In the genomic region with DNA sequence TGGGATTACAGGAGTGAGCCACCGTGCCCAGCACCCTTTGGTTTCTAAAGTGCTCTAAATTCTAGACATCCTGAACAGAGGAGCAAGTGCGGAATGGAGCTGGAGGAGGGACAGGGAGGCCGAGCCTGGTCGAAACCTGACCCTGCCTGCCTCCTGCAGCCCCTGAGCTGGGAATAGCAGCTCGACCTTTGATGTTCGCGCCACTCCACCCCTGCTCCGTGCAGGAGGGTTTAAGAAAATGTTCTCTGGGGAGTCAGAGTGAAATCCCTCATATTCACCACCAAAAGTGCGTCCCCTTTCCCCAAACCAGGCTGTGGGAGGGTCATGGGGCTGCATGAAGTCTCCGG, we compare ENCODE assay signal across 21 cellular contexts. TPM values are rescaled to one million over a fixed set of nuclear protein-coding genes. Genes with fewer than 3 reads are reported as not detected.
DNase-seq lines count a peak whose midpoint lies in the region; ATAC-seq, FAIRE-seq and TF ChIP-seq lines count a peak whose summit lies in the region.
"Had no signal": no experiment of that assay in that cellular context is flagged by ENCODE, and none has a peak within 500 bp of the region (broad histone marks: within the 10 kb centered on the region; RNA-seq: fewer than 3 reads in every experiment).

No MANE protein-coding gene starts in this region.

- no peak overlapping the region for H3K27ac Mint-ChIP-seq in neural progenitor cell
- H3K27ac Mint-ChIP-seq: activated naive CD4-positive, alpha-beta T cell treated with anti-CD3 and anti-CD28 coated beads for 36 hours had no signal

- peak overlapping the region; percentile 35 for H3K4me3 Mint-ChIP-seq in neural progenitor cell
- H3K4me3 Mint-ChIP-seq: activated naive CD4-positive, alpha-beta T cell treated with anti-CD3 and anti-CD28 coated beads for 36 hours; naive thymus-derived CD8-positive, alpha-beta T cell had no signal

- H3K4me3 ChIP-seq in HUES48 (ENCODE audit: low read depth, low read length) = peak overlapping the region; percentile 41; the same call in 1 of the 2 replicates
- no peak overlapping the region for H3K4me3 ChIP-seq in endothelial cell of umbilical vein (replicated peaks in 1 of 3; ENCODE audit: insufficient read depth in 1 of 3, low read depth in 1 of 3, low read length in 3 of 3)
- H3K4me3 ChIP-seq in neural progenitor cell = peak overlapping the region; percentile 20
- H3K4me3 ChIP-seq: HAP-1 had no signal

- peaks cover 19% of the 10 kb centered on the region for H3K4me1 Mint-ChIP-seq in neural progenitor cell

- no peak for DNase-seq in endothelial cell of umbilical vein (ENCODE audit: low read depth, low spot score)
- peak; percentile 41 for DNase-seq in neural progenitor cell (ENCODE audit: low spot score)
- no peak for DNase-seq in HCEC 1CT
- DNase-seq in GF-D8 (lab: John Stamatoyannopoulos, UW) = no peak
- DNase-seq: activated naive CD4-positive, alpha-beta T cell treated with anti-CD3 and anti-CD28 coated beads for 36 hours; C1 segment of cervical spinal cord; effector memory CD4-positive, alpha-beta T cell; EL; foreskin fibroblast; kidney glomerular epithelial cell; naive thymus-derived CD8-positive, alpha-beta T cell; small intestine had no signal

- dilution Hi-C loops in endothelial cell of umbilical vein (cut with MboI; ENCODE audit: extremely low pct_ligation_motif_present, low sequenced_read_pairs) = no loop called here

- no peaks in the 10 kb centered on the region for H3K9me1 ChIP-seq in endothelial cell of umbilical vein (replicated peaks; ENCODE audit: control insufficient read depth, extremely low read depth, insufficient read depth, low read length)

- H3K4me2 ChIP-seq in endothelial cell of umbilical vein (ENCODE audit: insufficient read depth, low read length) = no peak overlapping the region
- peak overlapping the region; percentile 78 for H3K4me2 ChIP-seq in neural progenitor cell

- POLR2A ChIA-PET in endothelial cell of umbilical vein (lab: Charles Lee) = no interaction called here

- H3K79me2 ChIP-seq in endothelial cell of umbilical vein (ENCODE audit: control insufficient read depth, insufficient read depth, low read length) (no peaks in the 10 kb centered on the region), neural progenitor cell (ENCODE audit: low read depth) (no peaks in the 10 kb centered on the region)

- H3K27me3 ChIP-seq in HUES48 (ENCODE audit: control insufficient read depth, insufficient read depth, low read length) (peaks cover 17% of the 10 kb centered on the region), endothelial cell of umbilical vein (ENCODE audit: control insufficient read depth in 2 of 2, insufficient read depth in 2 of 2, low read length in 2 of 2) (peaks cover 2 to 13% of the 10 kb centered on the region in 2 experiments), neural progenitor cell (peaks cover 3% of the 10 kb centered on the region)

- intact Hi-C loops in endothelial cell of umbilical vein (cut with micrococcal nuclease) = no loop called here

- H2AFZ ChIP-seq in endothelial cell of umbilical vein (ENCODE audit: low read depth, low read length) (no peak overlapping the region), neural progenitor cell (replicated peaks) (no peak overlapping the region)

- TF ChIP-seq POLR2A in endothelial cell of umbilical vein (IDR thresholded peaks at IDR 0.05; ENCODE audit: low read depth, low read length) = no peak

- H3K36me3 ChIP-seq in HUES48 (ENCODE audit: control insufficient read depth, insufficient read depth, low read length) = peaks cover 37% of the 10 kb centered on the region
- H3K36me3 ChIP-seq in endothelial cell of umbilical vein (ENCODE audit: control insufficient read depth in 2 of 2, extremely low read depth in 1 of 2, insufficient read depth in 2 of 2, low read length in 2 of 2) = peaks cover 3 to 27% of the 10 kb centered on the region in 2 experiments
- no peaks in the 10 kb centered on the region for H3K36me3 ChIP-seq in neural progenitor cell

- H3K27me3 Mint-ChIP-seq in neural progenitor cell (ENCODE audit: insufficient read depth, low read depth) = peaks cover 15% of the 10 kb centered on the region
- H3K27me3 Mint-ChIP-seq: brain; naive thymus-derived CD8-positive, alpha-beta T cell had no signal

- H3K36me3 Mint-ChIP-seq in neural progenitor cell = peaks cover 9% of the 10 kb centered on the region

- H4K20me1 ChIP-seq in endothelial cell of umbilical vein (replicated peaks; ENCODE audit: control insufficient read depth, extremely low read depth, insufficient read depth, low read length) (no peaks in the 10 kb centered on the region), neural progenitor cell (ENCODE audit: low read depth) (peaks cover 15% of the 10 kb centered on the region)

- H3K27ac ChIP-seq in HUES48 (ENCODE audit: low read depth, low read length) (peak overlapping the region; percentile 33), endothelial cell of umbilical vein (ENCODE audit: insufficient read depth, low read depth, low read length) (no peak overlapping the region), neural progenitor cell (no peak overlapping the region)
- H3K27ac ChIP-seq: HL-60 had no signal

- no peak for ATAC-seq in HG02981 (IDR thresholded peaks at IDR 0.05; ENCODE audit: unreplicated experiment)
- ATAC-seq: naive thymus-derived CD8-positive, alpha-beta T cell had no signal

- CTCF ChIA-PET in endothelial cell of umbilical vein (lab: Charles Lee) = interaction anchor here (0.7 to 1.3 kb wide), 2 partner anchors 9 to 19 kb away, joined by 3 to 7 read pairs; partner anchors contain the start of gene DBNL

- H3F3A ChIP-seq in neural progenitor cell (ENCODE audit: low read depth) = peaks cover 27% of the 10 kb centered on the region

- H3K9me3 ChIP-seq in HUES48 (ENCODE audit: control insufficient read depth, insufficient read depth, low read length) = no peaks in the 10 kb centered on the region
- no peaks in the 10 kb centered on the region for H3K9me3 ChIP-seq in endothelial cell of umbilical vein (replicated peaks; ENCODE audit: control insufficient read depth, insufficient read depth, low read length)
- no peaks in the 10 kb centered on the region for H3K9me3 ChIP-seq in neural progenitor cell (ENCODE audit: low read depth)
- H3K9me3 ChIP-seq: HAP-1 had no signal

- H3K4me1 ChIP-seq in HUES48 (ENCODE audit: control insufficient read depth, insufficient read depth, low read length) (peaks cover 28% of the 10 kb centered on the region), endothelial cell of umbilical vein (ENCODE audit: control insufficient read depth, extremely low read depth, insufficient read depth, low read length) (no peaks in the 10 kb centered on the region), neural progenitor cell (peaks cover 31% of the 10 kb centered on the region)

- no peak for FAIRE-seq in endothelial cell of umbilical vein (lab: Jason Lieb, UNC)
- FAIRE-seq: small intestine, TTC549 had no signal

- H3K9ac ChIP-seq in HUES48 (ENCODE audit: low read depth, low read length) = no peak overlapping the region
- no peak overlapping the region for H3K9ac ChIP-seq in endothelial cell of umbilical vein (replicated peaks; ENCODE audit: extremely low read depth, insufficient read depth, low read length)
- H3K9ac ChIP-seq in neural progenitor cell = no peak overlapping the region

- no peaks in the 10 kb centered on the region for H3K9me3 Mint-ChIP-seq in neural progenitor cell
- H3K9me3 Mint-ChIP-seq: activated naive CD4-positive, alpha-beta T cell treated with anti-CD3 and anti-CD28 coated beads for 36 hours; brain; naive thymus-derived CD8-positive, alpha-beta T cell had no signal

- no TSS peak for BruUV-seq in endothelial cell of umbilical vein (replicated peaks; lab: Mats Ljungman, UMichigan)

- TF ChIP-seq CTCF in endothelial cell of umbilical vein (IDR thresholded peaks at IDR 0.05; ENCODE audit: extremely low read depth in 1 of 2, insufficient read depth in 1 of 2, low read depth in 1 of 2, low read length in 2 of 2) (no peak), neural progenitor cell (IDR thresholded peaks at IDR 0.05) (no peak)

RNA-seq across cellular contexts. Expression of gene PGAM2, which starts 1.8 kb away (rescaled TPM):
- total RNA-seq in endothelial cell of umbilical vein (not detected in 2 replicates), neural progenitor cell (ENCODE audit: low replicate concordance) (11.2 and 11.3 TPM in 2 replicates)
- 0.11 and 0.19 TPM in 2 replicates for polyA plus RNA-seq in endothelial cell of umbilical vein
- polyA plus RNA-seq in endothelial cell of umbilical vein (2011; cell fraction: cytosol; rRNA removed) = 0.14 TPM in 1 of 2 replicates, not detected in the other
- 0.36 TPM in 1 of 2 replicates, not detected in the other for polyA plus RNA-seq in endothelial cell of umbilical vein (2011; cell fraction: nucleus; rRNA removed)
- not detected in 2 replicates for polyA plus RNA-seq in endothelial cell of umbilical vein (2012)
- polyA minus RNA-seq in endothelial cell of umbilical vein = not detected in 2 replicates
- not detected for polyA minus RNA-seq in endothelial cell of umbilical vein (2011; cell fraction: cytosol; rRNA and poly(A)+ RNA removed)
- 0.58 TPM in 1 of 2 replicates, not detected in the other for polyA minus RNA-seq in endothelial cell of umbilical vein (2011; cell fraction: nucleus; rRNA and poly(A)+ RNA removed)
- total RNA-seq: activated CD8-positive, alpha-beta memory T cell treated with anti-CD3 and anti-CD28 coated beads for 36 hours; MCF 10A; SK-MEL-5 had no signal
- polyA plus RNA-seq: naive thymus-derived CD8-positive, alpha-beta T cell had no signal

RNA-seq across cellular contexts. Expression of gene POLM, which starts 18.8 kb away (rescaled TPM):
- total RNA-seq in endothelial cell of umbilical vein = 14.6 and 20.0 TPM in 2 replicates
- 10.5 and 12.4 TPM in 2 replicates for polyA plus RNA-seq in endothelial cell of umbilical vein
- 6.0 and 8.2 TPM in 2 replicates for polyA plus RNA-seq in endothelial cell of umbilical vein (2011; cell fraction: cytosol; rRNA removed)
- polyA plus RNA-seq in endothelial cell of umbilical vein (2011; cell fraction: nucleus; rRNA removed) = 36.2 and 40.5 TPM in 2 replicates
- 12.3 and 14.3 TPM in 2 replicates for polyA plus RNA-seq in endothelial cell of umbilical vein (2012)
- 9.3 and 16.5 TPM in 2 replicates for polyA minus RNA-seq in endothelial cell of umbilical vein
- 7.8 TPM for polyA minus RNA-seq in endothelial cell of umbilical vein (2011; cell fraction: cytosol; rRNA and poly(A)+ RNA removed)
- 11.4 and 18.4 TPM in 2 replicates for polyA minus RNA-seq in endothelial cell of umbilical vein (2011; cell fraction: nucleus; rRNA and poly(A)+ RNA removed)
- 5.9 and 16.4 TPM in 2 replicates for total RNA-seq in neural progenitor cell (ENCODE audit: low replicate concordance)

RNA-seq across cellular contexts. Expression of gene DBNL, which starts 19.0 kb away (rescaled TPM):
- 92.1 and 94.0 TPM in 2 replicates for total RNA-seq in endothelial cell of umbilical vein
- polyA plus RNA-seq in endothelial cell of umbilical vein = 123 and 127 TPM in 2 replicates
- 105 and 113 TPM in 2 replicates for polyA plus RNA-seq in endothelial cell of umbilical vein (2011; cell fraction: cytosol; rRNA removed)
- 82.6 and 86.3 TPM in 2 replicates for polyA plus RNA-seq in endothelial cell of umbilical vein (2011; cell fraction: nucleus; rRNA removed)
- 74.8 and 76.6 TPM in 2 replicates for polyA plus RNA-seq in endothelial cell of umbilical vein (2012)
- 90.7 and 99.1 TPM in 2 replicates for polyA minus RNA-seq in endothelial cell of umbilical vein
- polyA minus RNA-seq in endothelial cell of umbilical vein (2011; cell fraction: cytosol; rRNA and poly(A)+ RNA removed) = 28.6 TPM
- polyA minus RNA-seq in endothelial cell of umbilical vein (2011; cell fraction: nucleus; rRNA and poly(A)+ RNA removed) = 31.1 and 43.7 TPM in 2 replicates
- 31.4 and 59.5 TPM in 2 replicates for total RNA-seq in neural progenitor cell (ENCODE audit: low replicate concordance)

RNA-seq across cellular contexts. Expression of gene AEBP1, which starts 40.6 kb away (rescaled TPM):
- total RNA-seq in endothelial cell of umbilical vein (47.7 and 48.0 TPM in 2 replicates), neural progenitor cell (ENCODE audit: low replicate concordance) (4.5 and 16.7 TPM in 2 replicates)
- polyA plus RNA-seq in endothelial cell of umbilical vein = 20.6 and 23.2 TPM in 2 replicates
- 20.3 and 22.0 TPM in 2 replicates for polyA plus RNA-seq in endothelial cell of umbilical vein (2011; cell fraction: cytosol; rRNA removed)
- 50.0 and 55.5 TPM in 2 replicates for polyA plus RNA-seq in endothelial cell of umbilical vein (2011; cell fraction: nucleus; rRNA removed)
- 59.1 and 107 TPM in 2 replicates for polyA plus RNA-seq in endothelial cell of umbilical vein (2012)
- polyA minus RNA-seq in endothelial cell of umbilical vein = 15.0 and 22.1 TPM in 2 replicates
- not detected for polyA minus RNA-seq in endothelial cell of umbilical vein (2011; cell fraction: cytosol; rRNA and poly(A)+ RNA removed)
- 9.6 and 14.7 TPM in 2 replicates for polyA minus RNA-seq in endothelial cell of umbilical vein (2011; cell fraction: nucleus; rRNA and poly(A)+ RNA removed)
- total RNA-seq: MCF 10A, SK-MEL-5 had no signal

RNA-seq across cellular contexts. Expression of gene POLD2, which starts 59.8 kb away (rescaled TPM):
- total RNA-seq in endothelial cell of umbilical vein (96.5 and 106 TPM in 2 replicates), neural progenitor cell (ENCODE audit: low replicate concordance) (126 and 232 TPM in 2 replicates)
- polyA plus RNA-seq in endothelial cell of umbilical vein = 122 and 137 TPM in 2 replicates
- polyA plus RNA-seq in endothelial cell of umbilical vein (2011; cell fraction: cytosol; rRNA removed) = 132 and 139 TPM in 2 replicates
- polyA plus RNA-seq in endothelial cell of umbilical vein (2011; cell fraction: nucleus; rRNA removed) = 102 and 114 TPM in 2 replicates
- polyA plus RNA-seq in endothelial cell of umbilical vein (2012) = 91.2 and 106 TPM in 2 replicates
- polyA minus RNA-seq in endothelial cell of umbilical vein = 60.7 and 69.0 TPM in 2 replicates
- 89.7 TPM for polyA minus RNA-seq in endothelial cell of umbilical vein (2011; cell fraction: cytosol; rRNA and poly(A)+ RNA removed)
- 27.3 and 32.8 TPM in 2 replicates for polyA minus RNA-seq in endothelial cell of umbilical vein (2011; cell fraction: nucleus; rRNA and poly(A)+ RNA removed)

Comparison
In these comparisons a context has a peak if more than half of its experiments do, and no peak if none do; other contexts are left out.
1. H3K4me3 ChIP-seq: peak in HUES48 (single experiment) and neural progenitor cell (single experiment); none in endothelial cell of umbilical vein (0 of 3).
2. RNA of gene PGAM2, which starts 1.8 kb away (total RNA-seq): 11.2 to 11.3 TPM in neural progenitor cell; not detected in endothelial cell of umbilical vein; every median in the first group is over 10 times any median in the second.